21 cellular contexts compared by ENCODE assay signal in genomic region chr2:238602223-238602945, GRCh38.
DNase-seq lines count a peak whose midpoint lies in the region; ATAC-seq and TF ChIP-seq lines count a peak whose summit lies in the region.
"Had no signal": no experiment of that assay in that cellular context is flagged by ENCODE, and none has a peak within 500 bp of the region (broad histone marks: within the 10 kb centered on the region; RNA-seq: fewer than 3 reads in every experiment).

No MANE protein-coding gene starts in this region.

- 32 to 72% (median 48%) methylated on average over 6 of the region's 6 CpGs for whole genome bisulfite sequencing in stomach, 5 donors

- no TSS peak for BruUV-seq in OCI-LY7 (replicated peaks; lab: Mats Ljungman, UMichigan)

- no peak overlapping the region for H2AFZ ChIP-seq in OCI-LY7 (ENCODE audit: low read length)

- peaks cover 30% of the 10 kb centered on the region for H3K4me1 ChIP-seq in lower lobe of right lung
- H3K4me1 ChIP-seq in stomach, result peaks cover 0 to 21% (median 10%) of the 10 kb centered on the region in 4 donors
- H3K4me1 ChIP-seq in OCI-LY7 (ENCODE audit: insufficient read depth, low read length, poor library complexity, severe bottlenecking), result no peaks in the 10 kb centered on the region
- H3K4me1 ChIP-seq: spleen had no signal

- no peaks in the 10 kb centered on the region for H4K20me1 ChIP-seq in OCI-LY7 (ENCODE audit: insufficient read depth, low read length)

- peak; percentile 0 for DNase-seq in GM13977 (ENCODE audit: low spot score)
- DNase-seq in astrocyte of the hippocampus (ENCODE audit: low read depth, low spot score), result peak; percentile 22
- DNase-seq in lower lobe of right lung, result no peak
- DNase-seq in stomach, result no peak
- no peak for DNase-seq in OCI-LY7 (ENCODE audit: low spot score)
- DNase-seq in NCI-H345 treated with DMSO at 0.1 percent for 48 hours (lab: John Stamatoyannopoulos, UW; ENCODE audit: unreplicated experiment), result no peak
- DNase-seq: activated CD4-positive, alpha-beta T cell treated with anti-CD3 and anti-CD28 coated beads, Interleukin-2, amount 10 ng/mL, durations not matched to agents 24 days and 14 days; activated naive CD8-positive, alpha-beta T cell treated with anti-CD3 and anti-CD28 coated beads for 36 hours; brain microvascular endothelial cell; DMS153; MM.1S; naive thymus-derived CD8-positive, alpha-beta T cell; NCI-H69; posterior cingulate gyrus; SHP77; spleen; stimulated activated CD4-positive, alpha-beta T cell treated with anti-CD3 and anti-CD28 coated beads, Interleukin-4, amount 100 ng/mL, for 24 hours; SW 1271 had no signal

- H3K36me3 ChIP-seq in lower lobe of right lung (no peaks in the 10 kb centered on the region), stomach (no peaks in the 10 kb centered on the region), OCI-LY7 (ENCODE audit: insufficient read depth, low read length) (no peaks in the 10 kb centered on the region)
- H3K36me3 ChIP-seq: brain microvascular endothelial cell, spleen had no signal

- TF ChIP-seq EP300 in stomach (IDR thresholded peaks at IDR 0.05), result no peak

- intact Hi-C loops in lower lobe of right lung (cut with DNase I), result no loop called here
- intact Hi-C loops in stomach (cut with DNase I; ENCODE audit: low total_unique reads), result no loop called here
- intact Hi-C loops in OCI-LY7 (cut with micrococcal nuclease; ENCODE audit: unreplicated experiment), result no loop called here

- H3K27me3 ChIP-seq in lower lobe of right lung (ENCODE audit: low read depth), result no peaks in the 10 kb centered on the region
- peaks cover 0 to 5% (median 0%) of the 10 kb centered on the region in 3 donors for H3K27me3 ChIP-seq in stomach
- H3K27me3 ChIP-seq: brain microvascular endothelial cell had no signal

- in situ Hi-C loops in GM13977 (cut with MboI; ENCODE audit: low pct_unique_long_range_greater_than_20kb, low sequenced_read_pairs, unreplicated experiment), result no loop called here

- no peak overlapping the region for H3K4me2 ChIP-seq in OCI-LY7 (ENCODE audit: low read length)

- H3K4me3 ChIP-seq in lower lobe of right lung, result no peak overlapping the region
- no peak overlapping the region for H3K4me3 ChIP-seq in stomach
- no peak overlapping the region for H3K4me3 ChIP-seq in OCI-LY7 (ENCODE audit: low read depth, low read length, poor library complexity, severe bottlenecking)
- H3K4me3 ChIP-seq: spleen had no signal

- POLR2A ChIA-PET in OCI-LY7 (lab: Charles Lee), result no interaction called here

- H3K9me3 ChIP-seq in lower lobe of right lung (no peaks in the 10 kb centered on the region), stomach (peaks cover 0 to 30% (median 6%) of the 10 kb centered on the region in 4 donors), OCI-LY7 (ENCODE audit: low read length) (no peaks in the 10 kb centered on the region)

- H3K9me2 ChIP-seq in OCI-LY7 (ENCODE audit: insufficient read depth, low read length), result no peaks in the 10 kb centered on the region

- no peak for TF ChIP-seq CTCF in GM13977 (IDR thresholded peaks at IDR 0.05; ENCODE audit: extremely low read depth, insufficient read depth, missing control alignments)
- TF ChIP-seq CTCF in lower lobe of right lung (IDR thresholded peaks at IDR 0.05), result no peak
- TF ChIP-seq CTCF in stomach (IDR thresholded peaks at IDR 0.05), result no peak
- TF ChIP-seq CTCF in OCI-LY7 (conservative IDR thresholded peaks at IDR 0.05; ENCODE audit: low read length), result no peak

- H3K27ac ChIP-seq in lower lobe of right lung (peak overlapping the region; percentile 50), stomach (peak overlapping the region in 3 of 5 donors; percentile 37 to 80 (median 75)), OCI-LY7 (ENCODE audit: low read depth, low read length, poor library complexity, severe bottlenecking) (no peak overlapping the region)
- H3K27ac ChIP-seq: brain microvascular endothelial cell, HL-60, spleen had no signal

- no peaks in the 10 kb centered on the region for H3K79me2 ChIP-seq in OCI-LY7 (ENCODE audit: insufficient read depth, low read depth, low read length)

- TF ChIP-seq POLR2A in stomach (IDR thresholded peaks at IDR 0.05) (no peak), GM18505 (IDR thresholded peaks at IDR 0.05; ENCODE audit: borderline replicate concordance, extremely low read depth, insufficient read depth, insufficient read length) (no peak)

- CTCF ChIA-PET in OCI-LY7 (lab: Charles Lee; ENCODE audit: unreplicated experiment), result no interaction called here

- ATAC-seq in lower lobe of right lung (peak in 1 of 2 donors; percentile 29), GM18505 (IDR thresholded peaks at IDR 0.05; ENCODE audit: unreplicated experiment) (no peak), HG02981 (IDR thresholded peaks at IDR 0.05; ENCODE audit: unreplicated experiment) (no peak)
- ATAC-seq: naive thymus-derived CD8-positive, alpha-beta T cell had no signal

Comparison
In these comparisons a context has a peak if more than half of its experiments do, and no peak if none do; other contexts are left out.
1. DNase-seq: peak in GM13977 (single experiment) and astrocyte of the hippocampus (single experiment); none in lower lobe of right lung (single experiment), stomach (single experiment), OCI-LY7 (single experiment) and NCI-H345 treated with DMSO at 0.1 percent for 48 hours (single experiment).